In the genomic region with DNA sequence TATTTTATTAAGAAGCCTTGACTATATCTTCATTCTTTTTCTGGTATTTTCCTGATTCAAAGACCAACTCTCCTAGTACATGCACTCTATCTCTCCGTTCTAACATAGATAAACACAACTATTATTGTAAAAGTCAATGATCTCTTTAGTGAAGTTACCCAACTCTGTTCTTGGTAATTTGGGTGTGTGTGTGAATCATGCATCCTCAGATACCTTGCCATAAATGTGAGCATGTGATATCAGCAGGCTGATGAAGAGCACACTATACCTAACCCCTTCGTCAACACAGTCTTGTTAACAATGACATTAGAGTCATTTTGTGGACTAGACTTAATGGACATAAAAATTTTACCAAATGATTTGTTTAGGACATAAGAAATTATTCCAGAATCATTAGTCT, we compare ENCODE assay signal across 27 cellular contexts.
"Had no signal": no experiment of that assay in that cellular context is flagged by ENCODE, and none has a peak within 500 bp of the region (broad histone marks: within the 10 kb centered on the region; RNA-seq: fewer than 3 reads in every experiment).

No MANE protein-coding gene starts in this region.

- H3K27me3 Mint-ChIP-seq: progenitor cell of endocrine pancreas; stimulated activated naive B cell treated with anti-CD40 and anti-IgM and Interleukin-4, amounts not matched to agents 10 μg/mL and 1 μg/mL and 100 μg/mL, for 72 hours; stimulated activated naive CD8-positive, alpha-beta T cell treated with anti-CD3 and anti-CD28 coated beads, Interleukin-15, Interleukin-2, amounts not matched to agents 100 ng/mL and 50 ng/mL, for 24 hours had no signal

- FAIRE-seq: small intestine had no signal

- H3K9me3 ChIP-seq: ovary, psoas muscle, right lobe of liver, sigmoid colon, stomach, thoracic aorta, thyroid gland, tibial nerve, upper lobe of left lung, vagina had no signal

- H3K36me3 Mint-ChIP-seq: neural progenitor cell; stimulated activated effector memory CD8-positive, alpha-beta T cell treated with anti-CD3 and anti-CD28 coated beads, Interleukin-12 subunit alpha, Interleukin-12 subunit beta, amount 100 ng/mL, for 72 hours; stimulated activated naive B cell treated with anti-CD40 and anti-IgM and Interleukin-4, amounts not matched to agents 10 μg/mL and 1 μg/mL and 100 μg/mL, for 72 hours had no signal

- H3K4me1 Mint-ChIP-seq: nephron; neural progenitor cell; stimulated activated effector memory CD8-positive, alpha-beta T cell treated with anti-CD3 and anti-CD28 coated beads, Interleukin-12 subunit alpha, Interleukin-12 subunit beta, amount 100 ng/mL, for 72 hours; stimulated activated naive B cell treated with anti-CD40 and anti-IgM and Interleukin-4, amounts not matched to agents 10 μg/mL and 1 μg/mL and 100 μg/mL, for 72 hours had no signal

- H3K27ac Mint-ChIP-seq: nephron; neural progenitor cell; progenitor cell of endocrine pancreas; stimulated activated effector memory CD8-positive, alpha-beta T cell treated with anti-CD3 and anti-CD28 coated beads, Interleukin-12 subunit alpha, Interleukin-12 subunit beta, amount 100 ng/mL, for 72 hours; stimulated activated naive B cell treated with anti-CD40 and anti-IgM and Interleukin-4, amounts not matched to agents 10 μg/mL and 1 μg/mL and 100 μg/mL, for 72 hours; stimulated activated naive CD8-positive, alpha-beta T cell treated with anti-CD3 and anti-CD28 coated beads, Interleukin-15, Interleukin-2, amounts not matched to agents 100 ng/mL and 50 ng/mL, for 24 hours had no signal

- H3K36me3 ChIP-seq: neural progenitor cell, ovary, right lobe of liver, sigmoid colon, stomach, thoracic aorta, thyroid gland, tibial nerve, upper lobe of left lung, vagina had no signal

- H3K9me3 Mint-ChIP-seq: neural progenitor cell had no signal

- DNase-seq: occipital lobe; ovary; posterior cingulate gyrus; psoas muscle; right cardiac atrium; right lobe of liver; sigmoid colon; small intestine; stimulated activated CD4-positive, alpha-beta T cell treated with anti-CD3 and anti-CD28 coated beads, Interleukin-15, amount 100 ng/mL, for 24 hours; stimulated activated CD4-positive, alpha-beta T cell treated with anti-CD3 and anti-CD28 coated beads, Interleukin-2, amount 100 ng/mL, for 24 hours; stimulated activated CD4-positive, alpha-beta T cell treated with anti-CD3 and anti-CD28 coated beads, Interleukin-2, amount 100 ng/mL, for 48 hours; stimulated activated CD4-positive, alpha-beta T cell treated with anti-CD3 and anti-CD28 coated beads, Interleukin-4, amount 100 ng/mL, for 24 hours; stimulated activated naive B cell treated with anti-CD40 and anti-IgM and Interleukin-4, amounts not matched to agents 10 μg/mL and 1 μg/mL and 100 μg/mL, for 72 hours; stimulated activated naive CD4-positive, alpha-beta T cell treated with Interleukin-2 at 50 U/mL for 16 hours; stomach; thyroid gland; trophoblast cell; upper lobe of left lung had no signal

- H3K27me3 ChIP-seq: neural progenitor cell, ovary, right lobe of liver, sigmoid colon, stomach, thyroid gland, tibial nerve, upper lobe of left lung, vagina had no signal

- H3K4me1 ChIP-seq: neural progenitor cell, parathyroid adenoma, psoas muscle, right lobe of liver, sigmoid colon, stomach, thyroid gland, tibial nerve, upper lobe of left lung, vagina had no signal

- ATAC-seq: psoas muscle; right cardiac atrium; right lobe of liver; stimulated activated effector memory CD8-positive, alpha-beta T cell treated with anti-CD3 and anti-CD28 coated beads, Interleukin-12 subunit alpha, Interleukin-12 subunit beta, amount 100 ng/mL, for 72 hours; stimulated activated naive B cell treated with anti-CD40 and anti-IgM and Interleukin-4, amounts not matched to agents 10 μg/mL and 1 μg/mL and 100 μg/mL, for 72 hours had no signal

- H2AFZ ChIP-seq: neural progenitor cell, parathyroid adenoma had no signal

- H3K27ac ChIP-seq: neural progenitor cell, ovary, parathyroid adenoma, psoas muscle, right lobe of liver, sigmoid colon, stomach, thoracic aorta, thyroid gland, tibial nerve, upper lobe of left lung, vagina had no signal

- H3K9ac ChIP-seq: neural progenitor cell, parathyroid adenoma had no signal

- H3K4me2 ChIP-seq: neural progenitor cell had no signal

- H3K79me2 ChIP-seq: parathyroid adenoma had no signal

- H3K4me3 ChIP-seq: neural progenitor cell, ovary, psoas muscle, right lobe of liver, sigmoid colon, stomach, thoracic aorta, thyroid gland, tibial nerve, upper lobe of left lung, vagina had no signal

- H3K4me3 Mint-ChIP-seq: nephron; neural progenitor cell; stimulated activated effector memory CD8-positive, alpha-beta T cell treated with anti-CD3 and anti-CD28 coated beads, Interleukin-12 subunit alpha, Interleukin-12 subunit beta, amount 100 ng/mL, for 72 hours; stimulated activated naive B cell treated with anti-CD40 and anti-IgM and Interleukin-4, amounts not matched to agents 10 μg/mL and 1 μg/mL and 100 μg/mL, for 72 hours; stimulated activated naive CD8-positive, alpha-beta T cell treated with anti-CD3 and anti-CD28 coated beads, Interleukin-15, Interleukin-2, amounts not matched to agents 100 ng/mL and 50 ng/mL, for 24 hours had no signal
